Comparison of ENCODE assay signal across 23 cellular contexts in genomic region chr10:36283827-36284226, GRCh38.
A peak's percentile ranks its signal among the peaks of the same experiment; 100 is the strongest.
DNase-seq lines count a peak whose midpoint lies in the region; ATAC-seq, FAIRE-seq and TF ChIP-seq lines count a peak whose summit lies in the region.
"Had no signal": no experiment of that assay in that cellular context is flagged by ENCODE, and none has a peak within 500 bp of the region (broad histone marks: within the 10 kb centered on the region; RNA-seq: fewer than 3 reads in every experiment).

No MANE protein-coding gene starts in this region.

- CTCF ChIA-PET in activated CD8-positive, alpha-beta memory T cell treated with anti-CD3 and anti-CD28 coated beads, Interleukin-2, amount 10 ng/mL, durations not matched to agents 7 days and 5 days (lab: Charles Lee) = no interaction called here

- no peak overlapping the region for H3K4me3 Mint-ChIP-seq in stimulated activated naive CD8-positive, alpha-beta T cell treated with anti-CD3 and anti-CD28 coated beads, Interleukin-15, amount 100 ng/mL, for 72 hours
- no peak overlapping the region for H3K4me3 Mint-ChIP-seq in activated CD8-positive, alpha-beta memory T cell treated with anti-CD3 and anti-CD28 coated beads, Interleukin-2, amount 10 ng/mL, durations not matched to agents 7 days and 5 days
- H3K4me3 Mint-ChIP-seq: B cell; CD4-positive, alpha-beta T cell; CD8-positive, alpha-beta T cell had no signal

- H2BK12ac ChIP-seq in trophoblast cell (ENCODE audit: low read length) = peak overlapping the region; percentile 77

- no peaks in the 10 kb centered on the region for H3K27me3 ChIP-seq in trophoblast cell (ENCODE audit: insufficient read depth, low read length)
- H3K27me3 ChIP-seq: BLaER1 treated with 17β-estradiol and CSF1 and Interleukin-3, amounts not matched to agents 10 nM and 100 nM had no signal

- no peak for DNase-seq in stimulated activated naive CD8-positive, alpha-beta T cell treated with anti-CD3 and anti-CD28 coated beads, Interleukin-15, amount 100 ng/mL, for 72 hours
- DNase-seq in stimulated activated naive CD8-positive, alpha-beta T cell treated with anti-CD3 and anti-CD28 coated beads, Interleukin-15, Interleukin-2, amounts not matched to agents 100 U/mL and 50 U/mL, for 24 hours = no peak
- peak; percentile 24 for DNase-seq in kidney
- DNase-seq in trophoblast cell = no peak
- DNase-seq in activated CD8-positive, alpha-beta memory T cell treated with anti-CD3 and anti-CD28 coated beads, Interleukin-2, amount 10 ng/mL, durations not matched to agents 7 days and 5 days = no peak
- no peak for DNase-seq in 8988T
- no peak for DNase-seq in activated CD8-positive, alpha-beta memory T cell treated with anti-CD3 and anti-CD28 coated beads, Interleukin-2, amount 50 U/mL, for 4 hours
- DNase-seq: AML-193; Caco-2; Calu3; CD4-positive, alpha-beta T cell; CD8-positive, alpha-beta T cell; DMS79 treated with DMSO at 0.1 percent for 48 hours; GF-D8 had no signal

- no peak overlapping the region for H2AK5ac ChIP-seq in trophoblast cell (ENCODE audit: low read length)

- no peak overlapping the region for H2AFZ ChIP-seq in trophoblast cell (ENCODE audit: insufficient read depth, low read length, poor library complexity)

- no peaks in the 10 kb centered on the region for H3K27me3 Mint-ChIP-seq in stimulated activated naive CD8-positive, alpha-beta T cell treated with anti-CD3 and anti-CD28 coated beads, Interleukin-15, amount 100 ng/mL, for 72 hours
- no peaks in the 10 kb centered on the region for H3K27me3 Mint-ChIP-seq in activated CD8-positive, alpha-beta memory T cell treated with anti-CD3 and anti-CD28 coated beads, Interleukin-2, amount 10 ng/mL, durations not matched to agents 7 days and 5 days
- H3K27me3 Mint-ChIP-seq: B cell; CD4-positive, alpha-beta T cell had no signal

- H3K36me3 Mint-ChIP-seq in activated CD8-positive, alpha-beta memory T cell treated with anti-CD3 and anti-CD28 coated beads, Interleukin-2, amount 10 ng/mL, durations not matched to agents 7 days and 5 days = no peaks in the 10 kb centered on the region
- H3K36me3 Mint-ChIP-seq: CD8-positive, alpha-beta T cell had no signal

- no peak overlapping the region for H4K12ac ChIP-seq in trophoblast cell (ENCODE audit: low read depth, low read length)

- no peak overlapping the region for H3K4ac ChIP-seq in trophoblast cell (ENCODE audit: low read depth, low read length)

- no peak overlapping the region for H3K14ac ChIP-seq in trophoblast cell (ENCODE audit: low read length)

- H3K9me3 ChIP-seq in kidney (ENCODE audit: control insufficient read depth in 1 of 2, low read length in 2 of 2) = peaks cover 3 to 12% of the 10 kb centered on the region in 2 donors
- H3K9me3 ChIP-seq in trophoblast cell (ENCODE audit: insufficient read depth, low read depth, low read length) = peaks cover 2% of the 10 kb centered on the region

- H4K8ac ChIP-seq in trophoblast cell (ENCODE audit: low read depth, low read length) = no peak overlapping the region

- WGBS in trophoblast cell (ENCODE audit: extremely low coverage, insufficient coverage, insufficient read length) = no CpG with 5 or more reads among the region's 14 CpGs

- ATAC-seq in stimulated activated naive CD8-positive, alpha-beta T cell treated with anti-CD3 and anti-CD28 coated beads, Interleukin-15, amount 100 ng/mL, for 72 hours = peak; percentile 28
- no peak for ATAC-seq in stimulated activated naive CD8-positive, alpha-beta T cell treated with anti-CD3 and anti-CD28 coated beads, Interleukin-15, Interleukin-2, amounts not matched to agents 100 U/mL and 50 U/mL, for 24 hours
- ATAC-seq in activated CD8-positive, alpha-beta memory T cell treated with anti-CD3 and anti-CD28 coated beads, Interleukin-2, amount 10 ng/mL, durations not matched to agents 7 days and 5 days = no peak
- ATAC-seq: CD8-positive, alpha-beta T cell had no signal

- no peak overlapping the region for H3K27ac ChIP-seq in kidney (ENCODE audit: low read depth in 2 of 2, low read length in 2 of 2)
- H3K27ac ChIP-seq in trophoblast cell (ENCODE audit: low read depth, low read length) = no peak overlapping the region
- H3K27ac ChIP-seq: 22Rv1; BLaER1 treated with 17β-estradiol and CSF1 and Interleukin-3, amounts not matched to agents 10 nM and 100 nM; C4-2B had no signal

- H3K79me2 ChIP-seq in trophoblast cell (ENCODE audit: control insufficient read depth, insufficient read depth, low read length, poor library complexity) = peaks cover 2% of the 10 kb centered on the region

- H3K79me1 ChIP-seq in trophoblast cell (ENCODE audit: low read length) = peaks cover 10% of the 10 kb centered on the region

- peaks cover 13 to 40% of the 10 kb centered on the region in 2 donors for H3K9me3 Mint-ChIP-seq in stimulated activated naive CD8-positive, alpha-beta T cell treated with anti-CD3 and anti-CD28 coated beads, Interleukin-15, amount 100 ng/mL, for 72 hours
- peaks cover 21% of the 10 kb centered on the region for H3K9me3 Mint-ChIP-seq in activated CD8-positive, alpha-beta memory T cell treated with anti-CD3 and anti-CD28 coated beads, Interleukin-2, amount 10 ng/mL, durations not matched to agents 7 days and 5 days (ENCODE audit: low read depth)

- no peak overlapping the region for H3K23ac ChIP-seq in trophoblast cell (ENCODE audit: low read length)

- intact Hi-C loops in kidney (cut with DNase I) = no loop called here

- H3K4me3 ChIP-seq in kidney (ENCODE audit: low read length in 2 of 2) (no peak overlapping the region), trophoblast cell (ENCODE audit: low read depth, low read length) (no peak overlapping the region)
- H3K4me3 ChIP-seq: BLaER1 treated with 17β-estradiol and CSF1 and Interleukin-3, amounts not matched to agents 10 nM and 100 nM had no signal

- peak overlapping the region; percentile 24 for H4K91ac ChIP-seq in trophoblast cell (ENCODE audit: low read depth, low read length)

- H2BK5ac ChIP-seq in trophoblast cell (ENCODE audit: low read depth, low read length, poor library complexity) = no peak overlapping the region

- no peak overlapping the region for H2BK120ac ChIP-seq in trophoblast cell (ENCODE audit: insufficient read depth, low read length, poor library complexity)

- TF ChIP-seq CTCF in kidney (IDR thresholded peaks at IDR 0.05; ENCODE audit: borderline replicate concordance, extremely low read depth, insufficient read depth) = no peak

- H3K4me1 ChIP-seq in kidney (ENCODE audit: control insufficient read depth in 1 of 2, insufficient read depth in 1 of 2, low read depth in 1 of 2, low read length in 2 of 2) (peaks cover 0 to 2% of the 10 kb centered on the region in 2 donors), trophoblast cell (ENCODE audit: control insufficient read depth in 1 of 2, insufficient read depth in 2 of 2, low read length in 2 of 2) (peaks cover 5 to 10% of the 10 kb centered on the region in 2 experiments)
- H3K4me1 ChIP-seq: BLaER1 treated with 17β-estradiol and CSF1 and Interleukin-3, amounts not matched to agents 10 nM and 100 nM had no signal

- H3K36me3 ChIP-seq in kidney (ENCODE audit: control insufficient read depth in 1 of 2, insufficient read depth in 2 of 2, low read length in 2 of 2) = no peaks in the 10 kb centered on the region
- peaks cover 0 to 2% of the 10 kb centered on the region in 2 experiments for H3K36me3 ChIP-seq in trophoblast cell (ENCODE audit: control insufficient read depth in 1 of 2, insufficient read depth in 2 of 2, low read length in 2 of 2)
- H3K36me3 ChIP-seq: BLaER1 treated with 17β-estradiol and CSF1 and Interleukin-3, amounts not matched to agents 10 nM and 100 nM had no signal

- H3K9ac ChIP-seq in kidney (ENCODE audit: low read length in 2 of 2) = no peak overlapping the region
- H3K9ac ChIP-seq in trophoblast cell (ENCODE audit: low read length) = no peak overlapping the region
- H3K9ac ChIP-seq: BLaER1 treated with 17β-estradiol and CSF1 and Interleukin-3, amounts not matched to agents 10 nM and 100 nM had no signal

- no peak for FAIRE-seq in kidney (lab: Jason Lieb, UNC)
- FAIRE-seq: A204.1, D721Med, G401.6, GM12891, GM19239 had no signal

- H3K4me2 ChIP-seq in trophoblast cell (ENCODE audit: low read length) = no peak overlapping the region
- H3K4me2 ChIP-seq: BLaER1 treated with 17β-estradiol and CSF1 and Interleukin-3, amounts not matched to agents 10 nM and 100 nM had no signal

- H3K4me1 Mint-ChIP-seq in stimulated activated naive CD8-positive, alpha-beta T cell treated with anti-CD3 and anti-CD28 coated beads, Interleukin-15, amount 100 ng/mL, for 72 hours = no peaks in the 10 kb centered on the region
- H3K4me1 Mint-ChIP-seq in activated CD8-positive, alpha-beta memory T cell treated with anti-CD3 and anti-CD28 coated beads, Interleukin-2, amount 10 ng/mL, durations not matched to agents 7 days and 5 days = no peaks in the 10 kb centered on the region
- H3K4me1 Mint-ChIP-seq: B cell had no signal

- H3K27ac Mint-ChIP-seq in stimulated activated naive CD8-positive, alpha-beta T cell treated with anti-CD3 and anti-CD28 coated beads, Interleukin-15, amount 100 ng/mL, for 72 hours = peak overlapping the region in 1 of 2 donors; percentile 75
- H3K27ac Mint-ChIP-seq in activated CD8-positive, alpha-beta memory T cell treated with anti-CD3 and anti-CD28 coated beads, Interleukin-2, amount 10 ng/mL, durations not matched to agents 7 days and 5 days = no peak overlapping the region
- H3K27ac Mint-ChIP-seq: B cell; CD4-positive, alpha-beta T cell; CD8-positive, alpha-beta T cell had no signal

- no peak overlapping the region for H3K18ac ChIP-seq in trophoblast cell (ENCODE audit: low read length)
